In the genomic region with DNA sequence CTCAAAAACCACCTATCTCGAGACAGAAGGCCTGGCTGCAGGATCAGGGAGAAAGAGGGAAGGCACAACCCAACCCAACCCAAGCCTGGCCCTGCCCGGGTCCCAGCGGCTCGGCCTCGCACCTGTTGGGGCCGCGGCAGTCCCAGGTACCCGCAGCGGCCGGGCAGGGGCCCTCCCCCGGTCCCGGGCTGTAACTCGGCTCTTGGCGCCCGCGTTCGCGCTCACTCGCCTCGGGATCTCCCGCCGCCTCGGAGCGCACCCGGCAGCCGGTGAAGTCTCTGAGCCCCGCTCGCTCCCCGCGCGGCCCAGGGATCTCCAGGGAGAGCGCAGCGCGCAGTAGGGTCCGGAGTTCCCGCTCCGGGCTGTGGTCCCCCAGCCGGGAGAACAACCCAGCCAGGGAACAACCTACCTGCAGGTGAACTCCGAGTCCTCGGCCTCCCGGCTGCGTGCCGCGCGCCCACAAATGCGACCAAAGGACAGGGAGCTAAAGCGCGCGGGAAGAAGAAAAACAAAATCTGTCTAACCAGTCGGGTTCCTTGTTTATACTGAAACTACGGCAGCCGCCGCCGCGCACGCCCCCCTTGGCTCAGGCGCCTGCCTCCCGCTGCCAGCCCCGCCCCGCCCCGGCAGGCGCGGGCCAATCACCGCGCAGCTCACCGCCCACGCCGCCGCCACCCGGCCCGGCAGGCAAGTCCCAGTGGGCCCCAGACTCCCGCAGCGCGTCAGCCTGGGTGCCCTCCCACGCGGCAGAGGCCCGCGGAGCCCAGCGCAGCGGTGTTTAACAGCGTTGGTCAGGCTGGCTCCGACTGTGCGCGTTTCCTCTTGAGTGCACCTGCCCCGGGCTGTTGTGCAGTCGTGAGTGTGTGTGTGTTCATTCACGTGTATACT, we compare ENCODE assay signal across 8 cellular contexts. TPM values are rescaled to one million over a fixed set of nuclear protein-coding genes. Genes with fewer than 3 reads are reported as not detected.
DNase-seq lines count a peak whose midpoint lies in the region; ATAC-seq and TF ChIP-seq lines count a peak whose summit lies in the region.

A gene (minus strand): TSS at position 547 of the 888 bp plus-strand sequence. CDS start 12,399 bp downstream, outside the sequence.

- H3K27me3 ChIP-seq in right cardiac atrium (ENCODE audit: control insufficient read depth, insufficient read depth): no peaks in the 10 kb centered on the region
- H3K27me3 ChIP-seq in psoas muscle (ENCODE audit: insufficient read depth in 3 of 3, low read length in 2 of 3): no peaks in the 10 kb centered on the region

- WGBS in right cardiac atrium: under 1% methylated on average over 87 of the region's 87 CpGs
- WGBS in psoas muscle, 3 donors: 0 to 1% (median 0%) methylated on average over 81 to 87 of the region's 87 CpGs

- no peak for TF ChIP-seq CTCF in GM13977 (IDR thresholded peaks at IDR 0.05; ENCODE audit: extremely low read depth, insufficient read depth, missing control alignments)
- TF ChIP-seq CTCF in psoas muscle (IDR thresholded peaks at IDR 0.05): peak; percentile 2

- ATAC-seq in HG02870 (IDR thresholded peaks at IDR 0.05; ENCODE audit: unreplicated experiment) (peak; percentile 95), right cardiac atrium (peak; percentile 98 to 99), psoas muscle (peak; percentile 96 to 98 (median 96))

- peak within 1 kb of the TSS; percentile 81 for H3K4me3 ChIP-seq in right cardiac atrium (ENCODE audit: low read length)
- H3K4me3 ChIP-seq in psoas muscle: peak within 1 kb of the TSS; percentile 100

- no peaks in the 10 kb centered on the region for H3K36me3 ChIP-seq in psoas muscle (ENCODE audit: insufficient read depth in 1 of 2, low read depth in 1 of 2)

- no peaks in the 10 kb centered on the region for H3K4me1 ChIP-seq in right cardiac atrium (ENCODE audit: control insufficient read depth, insufficient read depth, low read length)
- H3K4me1 ChIP-seq in psoas muscle: no peaks in the 10 kb centered on the region

- peak within 1 kb of the TSS; percentile 89 for H3K27ac ChIP-seq in right cardiac atrium (ENCODE audit: low read length)
- peak within 1 kb of the TSS; percentile 85 for H3K27ac ChIP-seq in psoas muscle

- DNase-seq in GM13977 (ENCODE audit: low spot score) (peak; percentile 92), NCI-H146 treated with DMSO at 0.1 percent for 48 hours (lab: John Stamatoyannopoulos, UW; ENCODE audit: unreplicated experiment) (peak; percentile 91), T-helper 2 cell (peak; percentile 81 to 96 (median 89)), amygdala (lab: John Stamatoyannopoulos, UW) (peak; percentile 25 to 94 (median 85)), right cardiac atrium (peak; percentile 91 to 96 (median 96)), psoas muscle (peak; percentile 89 to 93), ureter (ENCODE audit: low spot score) (peak; percentile 89)

- in situ Hi-C loops in GM13977 (cut with MboI; ENCODE audit: low pct_unique_long_range_greater_than_20kb, low sequenced_read_pairs, unreplicated experiment): no loop called here

- intact Hi-C loops in right cardiac atrium (cut with DNase I): no loop called here
- intact Hi-C loops in psoas muscle (cut with DNase I): no loop called here

- H3K9me3 ChIP-seq in right cardiac atrium (ENCODE audit: control insufficient read depth, low read length) (no peaks in the 10 kb centered on the region), psoas muscle (no peaks in the 10 kb centered on the region)

RNA-seq across cellular contexts. Expression of the gene that starts here (rescaled TPM):
- total RNA-seq in right cardiac atrium (10 to 100 TPM in 1 of 4 donors, 1 to 10 TPM in 3; 9.0 to 10.6 (median 9.2) TPM), psoas muscle (1 to 10 TPM; 1.9 to 3.0 (median 2.0) TPM), ureter (8.4 TPM)
- polyA plus RNA-seq in right cardiac atrium (4.3 TPM), psoas muscle (1 to 10 TPM; 2.5 to 4.2 (median 2.8) TPM)

Comparison
In these comparisons a context has a peak if more than half of its experiments do, and no peak if none do; other contexts are left out.
1. Peak in every context shown above with its lines: DNase-seq, ATAC-seq, H3K4me3 ChIP-seq and H3K27ac ChIP-seq.